8 cellular contexts compared by ENCODE assay signal in genomic region chr3:118884748-118885206, GRCh38.
DNase-seq lines count a peak whose midpoint lies in the region; ATAC-seq and TF ChIP-seq lines count a peak whose summit lies in the region.

No MANE protein-coding gene starts in this region.

- H3K4me3 ChIP-seq in WI38 (ENCODE audit: low read depth, low read length) (no peak overlapping the region), mammary epithelial cell (replicated peaks in 1 of 3; ENCODE audit: insufficient read depth in 1 of 3, low read depth in 2 of 3, low read length in 3 of 3) (no peak overlapping the region)

- no peak overlapping the region for H3K4me2 ChIP-seq in mammary epithelial cell (ENCODE audit: insufficient read depth, low read depth, low read length)

- H3K79me2 ChIP-seq in mammary epithelial cell (ENCODE audit: insufficient read depth, low read length) = no peaks in the 10 kb centered on the region

- H3K36me3 ChIP-seq in mammary epithelial cell (ENCODE audit: insufficient read depth, low read length) = no peaks in the 10 kb centered on the region

- in situ Hi-C loops in mammary epithelial cell (cut with MboI; ENCODE audit: low sequenced_read_pairs in 2 of 2) = loop anchor here (5.0 to 25.0 kb wide), 5 partner anchors 200 to 803 kb away; partner anchors contain the start of genes B4GALT4 (in 2 of the 2) and COX17 (in 1 of the 2)

- no peak overlapping the region for H3K27ac ChIP-seq in mammary epithelial cell (ENCODE audit: insufficient read depth, low read depth, low read length)

- H3K27me3 ChIP-seq in mammary epithelial cell (ENCODE audit: insufficient read depth, low read length) = peaks cover 5% of the 10 kb centered on the region

- H3K4me1 ChIP-seq in mammary epithelial cell (ENCODE audit: insufficient read depth, low read length) = no peaks in the 10 kb centered on the region

- dilution Hi-C loops in mammary epithelial cell (cut with HindIII; ENCODE audit: low sequenced_read_pairs) = no loop called here

- DNase-seq in SIG-M5 treated with dmso at 0.1 percent for 504 hours (lab: John Stamatoyannopoulos, UW; ENCODE audit: unreplicated experiment) (peak; percentile 33), SIG-M5 (lab: John Stamatoyannopoulos, UW) (no peak), NCI-H187 (lab: John Stamatoyannopoulos, UW) (peak; percentile 34 to 56), mammary epithelial cell (peak; percentile 23), kidney tubule cell (ENCODE audit: low spot score) (peak; percentile 58)
- peak; percentile 85 for DNase-seq in stimulated activated CD4-positive, alpha-beta T cell treated with anti-CD3 and anti-CD28 coated beads, Interleukin-4, amount 100 ng/mL, for 1 hour

- H3K9ac ChIP-seq in mammary epithelial cell (ENCODE audit: insufficient read depth, low read length) = no peak overlapping the region

- ATAC-seq in HG02870 (IDR thresholded peaks at IDR 0.05; ENCODE audit: unreplicated experiment) = peak; percentile 59

- BruUV-seq in mammary epithelial cell (replicated peaks; lab: Mats Ljungman, UMichigan) = no TSS peak

- CTCF ChIA-PET in mammary epithelial cell (lab: Charles Lee; ENCODE audit: low non-redundant PET) = interaction anchor here (0.6 to 0.9 kb wide), 2 partner anchors 215 to 357 kb away, joined by 3 read pairs; no protein-coding TSS in a partner anchor

- H4K20me1 ChIP-seq in mammary epithelial cell (ENCODE audit: insufficient read depth, low read length) = no peaks in the 10 kb centered on the region

- WGBS in mammary epithelial cell (ENCODE audit: low coverage, missing lambda C conversion rate) = 4% methylated on average over 3 of the region's 3 CpGs

- H2AFZ ChIP-seq in mammary epithelial cell (ENCODE audit: low read depth, low read length) = no peak overlapping the region

- intact Hi-C loops in mammary epithelial cell (cut with micrococcal nuclease) = loop anchor here (1.0 kb wide), 2 partner anchors 150 to 214 kb away; partner anchors contain the start of gene IGSF11

- TF ChIP-seq CTCF in WI38 (IDR thresholded peaks at IDR 0.05; ENCODE audit: low read depth, low read length) (peak; percentile 81), mammary epithelial cell (conservative IDR thresholded peaks at IDR 0.05 in 1 of 2, IDR thresholded peaks at IDR 0.05 in 1 of 2; ENCODE audit: extremely low read depth in 1 of 2, insufficient read depth in 1 of 2, low read depth in 1 of 2, low read length in 2 of 2) (peak; percentile 91 to 96)

- no peaks in the 10 kb centered on the region for H3K9me3 ChIP-seq in mammary epithelial cell (replicated peaks; ENCODE audit: insufficient read depth, low read length)
